Comparison of ENCODE assay signal across 1 cellular context in genomic region chr3:58177747-58178527, GRCh38.
A peak's percentile ranks its signal among the peaks of the same experiment; 100 is the strongest.
TF ChIP-seq lines count a peak whose summit lies in the region.

No MANE protein-coding gene starts in this region.

TF ChIP-seq in HepG2, 621 proteins besides CTCF, POLR2A, EP300 and RAD21 (continued from another document and continues in another):
- TF ChIP-seq DRAP1 (CRISPR knock-in tag; IDR thresholded peaks at IDR 0.05) (peak; percentile 58), ZNF616 (CRISPR knock-in tag; IDR thresholded peaks at IDR 0.05; ENCODE audit: low read depth) (no peak), FOXM1 (CRISPR knock-in tag; IDR thresholded peaks at IDR 0.05) (no peak), ZNF10 (CRISPR knock-in tag; IDR thresholded peaks at IDR 0.05; ENCODE audit: borderline replicate concordance, low read depth) (no peak), SUZ12 (IDR thresholded peaks at IDR 0.05; ENCODE audit: low read depth, low read length) (no peak), FOXK2 (IDR thresholded peaks at IDR 0.05) (no peak), RBM22 (optimal IDR thresholded peaks at IDR 0.05; ENCODE audit: low read length) (no peak), ZNF333 (CRISPR knock-in tag; IDR thresholded peaks at IDR 0.05; ENCODE audit: borderline replicate concordance) (no peak), ZNF501 (CRISPR knock-in tag; IDR thresholded peaks at IDR 0.05) (peak; percentile 13; the same call in 1 of the 2 replicates), ARHGAP35 (CRISPR knock-in tag; IDR thresholded peaks at IDR 0.05; ENCODE audit: borderline replicate concordance) (no peak), CBX1 (IDR thresholded peaks at IDR 0.05; ENCODE audit: low read depth) (peak; percentile 73), U2AF1 (optimal IDR thresholded peaks at IDR 0.05; ENCODE audit: low read depth, low read length) (no peak), JDP2 (CRISPR knock-in tag; IDR thresholded peaks at IDR 0.05; ENCODE audit: borderline replicate concordance) (no peak), ZNF276 (CRISPR knock-in tag; IDR thresholded peaks at IDR 0.05; ENCODE audit: low read depth) (no peak), ZNF629 (CRISPR knock-in tag; conservative IDR thresholded peaks at IDR 0.05) (no peak), LBX2 (CRISPR knock-in tag; IDR thresholded peaks at IDR 0.05; ENCODE audit: borderline replicate concordance) (no peak), TAF1 (CRISPR knock-in tag; IDR thresholded peaks at IDR 0.05) (no peak), TOPORS (CRISPR knock-in tag; IDR thresholded peaks at IDR 0.05) (no peak), KLF11 (CRISPR knock-in tag; IDR thresholded peaks at IDR 0.05) (no peak), ZNF547 (CRISPR knock-in tag; IDR thresholded peaks at IDR 0.05) (no peak), SRY (CRISPR knock-in tag; IDR thresholded peaks at IDR 0.05) (no peak), PAXIP1 (CRISPR knock-in tag; conservative IDR thresholded peaks at IDR 0.05) (peak; percentile 23; the same call in 1 of the 2 replicates), ZNF263 (CRISPR knock-in tag; IDR thresholded peaks at IDR 0.05) (peak; percentile 47; the same call in 1 of the 2 replicates), MYNN (CRISPR knock-in tag; IDR thresholded peaks at IDR 0.05; ENCODE audit: low read depth) (no peak), ZNF569 (CRISPR knock-in tag; IDR thresholded peaks at IDR 0.05; ENCODE audit: borderline replicate concordance) (no peak), HOXA7 (CRISPR knock-in tag; IDR thresholded peaks at IDR 0.05) (no peak), ZNF317 (CRISPR knock-in tag; IDR thresholded peaks at IDR 0.05) (no peak), NR3C1 (CRISPR knock-in tag; IDR thresholded peaks at IDR 0.05) (no peak), SCMH1 (CRISPR knock-in tag; IDR thresholded peaks at IDR 0.05; ENCODE audit: borderline replicate concordance) (no peak), ATF7 (IDR thresholded peaks at IDR 0.05) (no peak), ATF7 (CRISPR knock-in tag; IDR thresholded peaks at IDR 0.05) (no peak), MTF2 (CRISPR knock-in tag; IDR thresholded peaks at IDR 0.05; ENCODE audit: borderline replicate concordance) (no peak), ZNF264 (CRISPR knock-in tag; IDR thresholded peaks at IDR 0.05) (no peak), ZFP36L1 (CRISPR knock-in tag; IDR thresholded peaks at IDR 0.05) (no peak), GFI1 (CRISPR knock-in tag; IDR thresholded peaks at IDR 0.05; ENCODE audit: borderline replicate concordance) (no peak; the same call in 1 of the 2 replicates), ZNF766 (CRISPR knock-in tag; IDR thresholded peaks at IDR 0.05; ENCODE audit: borderline replicate concordance) (no peak), PRDM10 (CRISPR knock-in tag; IDR thresholded peaks at IDR 0.05; ENCODE audit: low read depth) (no peak), GABPA (IDR thresholded peaks at IDR 0.05; ENCODE audit: low read depth, low read length) (no peak), GABPA (CRISPR knock-in tag; IDR thresholded peaks at IDR 0.05; ENCODE audit: low read depth) (no peak), NR1H2 (CRISPR knock-in tag; IDR thresholded peaks at IDR 0.05; ENCODE audit: borderline replicate concordance, low read depth) (no peak), CBFB (CRISPR knock-in tag; IDR thresholded peaks at IDR 0.05) (no peak), CREB1 (IDR thresholded peaks at IDR 0.05) (no peak), CREB1 (CRISPR knock-in tag; IDR thresholded peaks at IDR 0.05) (no peak), ZNF253 (CRISPR knock-in tag; IDR thresholded peaks at IDR 0.05; ENCODE audit: borderline replicate concordance) (no peak)
- TF ChIP-seq, protein P1, sequence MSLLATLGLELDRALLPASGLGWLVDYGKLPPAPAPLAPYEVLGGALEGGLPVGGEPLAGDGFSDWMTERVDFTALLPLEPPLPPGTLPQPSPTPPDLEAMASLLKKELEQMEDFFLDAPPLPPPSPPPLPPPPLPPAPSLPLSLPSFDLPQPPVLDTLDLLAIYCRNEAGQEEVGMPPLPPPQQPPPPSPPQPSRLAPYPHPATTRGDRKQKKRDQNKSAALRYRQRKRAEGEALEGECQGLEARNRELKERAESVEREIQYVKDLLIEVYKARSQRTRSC (CRISPR knock-in tag; IDR thresholded peaks at IDR 0.05; ENCODE audit: low read depth) = no peak
- TF ChIP-seq, protein P2, sequence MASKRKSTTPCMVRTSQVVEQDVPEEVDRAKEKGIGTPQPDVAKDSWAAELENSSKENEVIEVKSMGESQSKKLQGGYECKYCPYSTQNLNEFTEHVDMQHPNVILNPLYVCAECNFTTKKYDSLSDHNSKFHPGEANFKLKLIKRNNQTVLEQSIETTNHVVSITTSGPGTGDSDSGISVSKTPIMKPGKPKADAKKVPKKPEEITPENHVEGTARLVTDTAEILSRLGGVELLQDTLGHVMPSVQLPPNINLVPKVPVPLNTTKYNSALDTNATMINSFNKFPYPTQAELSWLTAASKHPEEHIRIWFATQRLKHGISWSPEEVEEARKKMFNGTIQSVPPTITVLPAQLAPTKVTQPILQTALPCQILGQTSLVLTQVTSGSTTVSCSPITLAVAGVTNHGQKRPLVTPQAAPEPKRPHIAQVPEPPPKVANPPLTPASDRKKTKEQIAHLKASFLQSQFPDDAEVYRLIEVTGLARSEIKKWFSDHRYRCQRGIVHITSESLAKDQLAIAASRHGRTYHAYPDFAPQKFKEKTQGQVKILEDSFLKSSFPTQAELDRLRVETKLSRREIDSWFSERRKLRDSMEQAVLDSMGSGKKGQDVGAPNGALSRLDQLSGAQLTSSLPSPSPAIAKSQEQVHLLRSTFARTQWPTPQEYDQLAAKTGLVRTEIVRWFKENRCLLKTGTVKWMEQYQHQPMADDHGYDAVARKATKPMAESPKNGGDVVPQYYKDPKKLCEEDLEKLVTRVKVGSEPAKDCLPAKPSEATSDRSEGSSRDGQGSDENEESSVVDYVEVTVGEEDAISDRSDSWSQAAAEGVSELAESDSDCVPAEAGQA (IDR thresholded peaks at IDR 0.05; ENCODE audit: low read depth) = no peak
- TF ChIP-seq, protein P2 (CRISPR knock-in tag; IDR thresholded peaks at IDR 0.05; ENCODE audit: borderline replicate concordance) = no peak
- TF ChIP-seq, protein P3, sequence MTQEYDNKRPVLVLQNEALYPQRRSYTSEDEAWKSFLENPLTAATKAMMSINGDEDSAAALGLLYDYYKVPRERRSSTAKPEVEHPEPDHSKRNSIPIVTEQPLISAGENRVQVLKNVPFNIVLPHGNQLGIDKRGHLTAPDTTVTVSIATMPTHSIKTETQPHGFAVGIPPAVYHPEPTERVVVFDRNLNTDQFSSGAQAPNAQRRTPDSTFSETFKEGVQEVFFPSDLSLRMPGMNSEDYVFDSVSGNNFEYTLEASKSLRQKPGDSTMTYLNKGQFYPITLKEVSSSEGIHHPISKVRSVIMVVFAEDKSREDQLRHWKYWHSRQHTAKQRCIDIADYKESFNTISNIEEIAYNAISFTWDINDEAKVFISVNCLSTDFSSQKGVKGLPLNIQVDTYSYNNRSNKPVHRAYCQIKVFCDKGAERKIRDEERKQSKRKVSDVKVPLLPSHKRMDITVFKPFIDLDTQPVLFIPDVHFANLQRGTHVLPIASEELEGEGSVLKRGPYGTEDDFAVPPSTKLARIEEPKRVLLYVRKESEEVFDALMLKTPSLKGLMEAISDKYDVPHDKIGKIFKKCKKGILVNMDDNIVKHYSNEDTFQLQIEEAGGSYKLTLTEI (CRISPR knock-in tag; conservative IDR thresholded peaks at IDR 0.05) = no peak
- TF ChIP-seq, protein P4, sequence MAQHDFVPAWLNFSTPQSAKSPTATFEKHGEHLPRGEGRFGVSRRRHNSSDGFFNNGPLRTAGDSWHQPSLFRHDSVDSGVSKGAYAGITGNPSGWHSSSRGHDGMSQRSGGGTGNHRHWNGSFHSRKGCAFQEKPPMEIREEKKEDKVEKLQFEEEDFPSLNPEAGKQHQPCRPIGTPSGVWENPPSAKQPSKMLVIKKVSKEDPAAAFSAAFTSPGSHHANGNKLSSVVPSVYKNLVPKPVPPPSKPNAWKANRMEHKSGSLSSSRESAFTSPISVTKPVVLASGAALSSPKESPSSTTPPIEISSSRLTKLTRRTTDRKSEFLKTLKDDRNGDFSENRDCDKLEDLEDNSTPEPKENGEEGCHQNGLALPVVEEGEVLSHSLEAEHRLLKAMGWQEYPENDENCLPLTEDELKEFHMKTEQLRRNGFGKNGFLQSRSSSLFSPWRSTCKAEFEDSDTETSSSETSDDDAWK (CRISPR knock-in tag; IDR thresholded peaks at IDR 0.05) = no peak
